In genomic region chr9:93824386-93825294, GRCh38 we compare ENCODE assay signal across 12 cellular contexts.
"Had no signal": no experiment of that assay in that cellular context is flagged by ENCODE, and none has a peak within 500 bp of the region (broad histone marks: within the 10 kb centered on the region; RNA-seq: fewer than 3 reads in every experiment).

No MANE protein-coding gene starts in this region.

- H3K36me3 Mint-ChIP-seq: activated naive CD4-positive, alpha-beta T cell treated with anti-CD3 and anti-CD28 coated beads, Interleukin-2, amount 10 ng/mL, durations not matched to agents 7 days and 5 days had no signal

- H3K9me3 Mint-ChIP-seq: activated naive CD4-positive, alpha-beta T cell treated with anti-CD3 and anti-CD28 coated beads, Interleukin-2, amount 10 ng/mL, durations not matched to agents 7 days and 5 days had no signal

- ATAC-seq: gastroesophageal sphincter, right cardiac atrium had no signal

- H3K27ac Mint-ChIP-seq: activated naive CD4-positive, alpha-beta T cell treated with anti-CD3 and anti-CD28 coated beads, Interleukin-2, amount 10 ng/mL, durations not matched to agents 7 days and 5 days; naive B cell had no signal

- H3K4me3 Mint-ChIP-seq: activated naive CD4-positive, alpha-beta T cell treated with anti-CD3 and anti-CD28 coated beads, Interleukin-2, amount 10 ng/mL, durations not matched to agents 7 days and 5 days had no signal

- DNase-seq: activated CD4-positive, CD25-positive, alpha-beta regulatory T cell treated with anti-CD3 and anti-CD28 coated beads, Interleukin-2, amount 50 U/mL, for 72 hours; activated naive CD4-positive, alpha-beta T cell treated with anti-CD3 and anti-CD28 coated beads, Interleukin-2, amount 10 ng/mL, durations not matched to agents 7 days and 5 days; cortex of kidney; effector CD8-positive, alpha-beta T cell; midbrain; naive B cell; right cardiac atrium; stimulated activated CD4-positive, alpha-beta T cell treated with anti-CD3 and anti-CD28 coated beads, Interleukin-1b, Interleukin-23, amount 100 ng/mL, for 48 hours; stimulated activated naive CD4-positive, alpha-beta T cell; substantia nigra; T-helper 2 cell had no signal
